ENCODE assay signal across 8 cellular contexts in genomic region chr1:36703526-36704208, GRCh38.
A peak's percentile ranks its signal among the peaks of the same experiment; 100 is the strongest.
DNase-seq lines count a peak whose midpoint lies in the region; ATAC-seq and TF ChIP-seq lines count a peak whose summit lies in the region.

No MANE protein-coding gene starts in this region.

- H3K4me3 ChIP-seq in Loucy (ENCODE audit: low read length, poor library complexity, severe bottlenecking) (peak overlapping the region; percentile 22), Panc1 (ENCODE audit: low read depth in 2 of 2, low read length in 2 of 2) (no peak overlapping the region), foreskin fibroblast (ENCODE audit: low read depth in 1 of 2, low read length in 2 of 2) (no peak overlapping the region), neutrophil (ENCODE audit: low read depth in 1 of 2, low read length in 1 of 2) (no peak overlapping the region), thyroid gland (replicated peaks in 1 of 3) (no peak overlapping the region)

- DNase-seq in GM04504 (ENCODE audit: low read depth) (peak; percentile 2), Panc1 (ENCODE audit: low read depth, low spot score) (peak; percentile 53), foreskin fibroblast (peak; percentile 42 to 76), thyroid gland (peak; percentile 71 to 79), cortex of kidney (lab: John Stamatoyannopoulos, UW) (no peak)
- peak; percentile 60 for DNase-seq in activated T-helper 2 cell treated with anti-CD3 and anti-CD28 coated beads, Interferon-gamma antibody, Interleukin-2, Interleukin-4, amounts not matched to agents 10 μg/mL and 5 μg/mL and 100 μg/mL, durations not matched to agents 14 hours and 24 hours and 36 hours (ENCODE audit: low spot score)

- 20 to 24% methylated on average over 19 of the region's 19 CpGs for WGBS in thyroid gland, 2 donors

- no peaks in the 10 kb centered on the region for H3K27me3 ChIP-seq in Loucy (ENCODE audit: insufficient read depth, low read length, poor library complexity, severe bottlenecking)
- H3K27me3 ChIP-seq in Panc1 (ENCODE audit: control insufficient read depth, insufficient read depth, low read length): peaks cover 17% of the 10 kb centered on the region; the same call in 1 of the 2 replicates
- peaks cover 55% of the 10 kb centered on the region for H3K27me3 ChIP-seq in neutrophil
- no peaks in the 10 kb centered on the region for H3K27me3 ChIP-seq in thyroid gland

- intact Hi-C loops in Panc1 (cut with micrococcal nuclease; ENCODE audit: unreplicated experiment): loop anchor here (5.0 kb wide), 2 partner anchors 619 to 729 kb away; no protein-coding TSS in a partner anchor
- intact Hi-C loops in activated T-helper 2 cell treated with anti-CD3 and anti-CD28 coated beads, Interferon-gamma antibody, Interleukin-2, Interleukin-4, amounts not matched to agents 10 μg/mL and 5 μg/mL and 100 μg/mL, durations not matched to agents 14 hours and 24 hours and 36 hours (cut with micrococcal nuclease): loop anchor here (5.0 kb wide), 1 partner anchor 619 kb away; no protein-coding TSS in a partner anchor
- intact Hi-C loops in thyroid gland (cut with DNase I): no loop called here

- CTCF ChIA-PET in Panc1 (lab: Charles Lee): no interaction called here

- H3K9me2 ChIP-seq in Loucy (replicated peaks; ENCODE audit: low read depth, low read length): no peaks in the 10 kb centered on the region

- H3K27ac ChIP-seq in Panc1 (ENCODE audit: low read length): no peak overlapping the region
- no peak overlapping the region for H3K27ac ChIP-seq in neutrophil
- no peak overlapping the region for H3K27ac ChIP-seq in thyroid gland

- H3F3A ChIP-seq in Loucy (ENCODE audit: low read depth): no peaks in the 10 kb centered on the region

- H3K36me3 ChIP-seq in Loucy (ENCODE audit: insufficient read depth, low read length): no peaks in the 10 kb centered on the region
- no peaks in the 10 kb centered on the region for H3K36me3 ChIP-seq in Panc1 (ENCODE audit: control insufficient read depth, insufficient read depth, low read length)
- no peaks in the 10 kb centered on the region for H3K36me3 ChIP-seq in neutrophil
- no peaks in the 10 kb centered on the region for H3K36me3 ChIP-seq in thyroid gland

- no peaks in the 10 kb centered on the region for H3K79me2 ChIP-seq in Loucy (ENCODE audit: insufficient read depth, low read length)

- peak overlapping the region; percentile 39 for H3K4me2 ChIP-seq in Loucy (ENCODE audit: low read depth, low read length, poor library complexity, severe bottlenecking)

- in situ Hi-C loops in Panc1 (cut with HindIII; ENCODE audit: low pct_unique_long_range_greater_than_20kb, low sequenced_read_pairs): no loop called here

- BruUV-seq in Panc1 (replicated peaks; lab: Mats Ljungman, UMichigan): no TSS peak

- TF ChIP-seq CTCF in Loucy (conservative IDR thresholded peaks at IDR 0.05; ENCODE audit: low read length) (peak; percentile 93), Panc1 (IDR thresholded peaks at IDR 0.05) (peak; percentile 97), foreskin fibroblast (IDR thresholded peaks at IDR 0.05; ENCODE audit: low read depth, low read length) (peak; percentile 86), neutrophil (IDR thresholded peaks at IDR 0.05) (peak; percentile 83), thyroid gland (IDR thresholded peaks at IDR 0.05) (peak; percentile 60 to 89 (median 76))

- no peak overlapping the region for H3K27ac Mint-ChIP-seq in activated T-helper 2 cell treated with anti-CD3 and anti-CD28 coated beads, Interferon-gamma antibody, Interleukin-2, Interleukin-4, amounts not matched to agents 10 μg/mL and 5 μg/mL and 100 μg/mL, durations not matched to agents 14 hours and 24 hours and 36 hours

- no peaks in the 10 kb centered on the region for H4K20me1 ChIP-seq in Loucy (ENCODE audit: insufficient read depth, low read length, poor library complexity, severe bottlenecking)

- H3K9ac ChIP-seq in Loucy (ENCODE audit: low read depth, low read length, poor library complexity, severe bottlenecking): peak overlapping the region; percentile 29

- POLR2A ChIA-PET in Panc1 (lab: Charles Lee): no interaction called here

- peaks cover 4% of the 10 kb centered on the region for H3K4me1 Mint-ChIP-seq in activated T-helper 2 cell treated with anti-CD3 and anti-CD28 coated beads, Interferon-gamma antibody, Interleukin-2, Interleukin-4, amounts not matched to agents 10 μg/mL and 5 μg/mL and 100 μg/mL, durations not matched to agents 14 hours and 24 hours and 36 hours (ENCODE audit: low read depth)

- no peak overlapping the region for H3K4me3 Mint-ChIP-seq in activated T-helper 2 cell treated with anti-CD3 and anti-CD28 coated beads, Interferon-gamma antibody, Interleukin-2, Interleukin-4, amounts not matched to agents 10 μg/mL and 5 μg/mL and 100 μg/mL, durations not matched to agents 14 hours and 24 hours and 36 hours (ENCODE audit: low read depth)

- no peaks in the 10 kb centered on the region for H3K9me3 Mint-ChIP-seq in activated T-helper 2 cell treated with anti-CD3 and anti-CD28 coated beads, Interferon-gamma antibody, Interleukin-2, Interleukin-4, amounts not matched to agents 10 μg/mL and 5 μg/mL and 100 μg/mL, durations not matched to agents 14 hours and 24 hours and 36 hours

- no peak for TF ChIP-seq POLR2A in thyroid gland (IDR thresholded peaks at IDR 0.05)

- H3K27me3 Mint-ChIP-seq in activated T-helper 2 cell treated with anti-CD3 and anti-CD28 coated beads, Interferon-gamma antibody, Interleukin-2, Interleukin-4, amounts not matched to agents 10 μg/mL and 5 μg/mL and 100 μg/mL, durations not matched to agents 14 hours and 24 hours and 36 hours (ENCODE audit: low read depth): peaks cover 8% of the 10 kb centered on the region

- peak; percentile 93 for ATAC-seq in Panc1

- peak overlapping the region; percentile 65 for H2AFZ ChIP-seq in Loucy (ENCODE audit: low read length)

- H3K4me1 ChIP-seq in Loucy (ENCODE audit: insufficient read depth, low read length, poor library complexity, severe bottlenecking): peaks cover 4% of the 10 kb centered on the region
- peaks cover 5% of the 10 kb centered on the region; the same call in 1 of the 2 replicates for H3K4me1 ChIP-seq in Panc1 (ENCODE audit: control insufficient read depth, insufficient read depth, low read length)
- H3K4me1 ChIP-seq in neutrophil (ENCODE audit: control insufficient read depth in 1 of 2, insufficient read depth in 1 of 2, low read depth in 1 of 2, low read length in 1 of 2): peaks cover 0 to 16% of the 10 kb centered on the region in 2 experiments
- H3K4me1 ChIP-seq in thyroid gland: no peaks in the 10 kb centered on the region

- no peaks in the 10 kb centered on the region for H3K36me3 Mint-ChIP-seq in activated T-helper 2 cell treated with anti-CD3 and anti-CD28 coated beads, Interferon-gamma antibody, Interleukin-2, Interleukin-4, amounts not matched to agents 10 μg/mL and 5 μg/mL and 100 μg/mL, durations not matched to agents 14 hours and 24 hours and 36 hours (ENCODE audit: low read depth)

- H3K9me3 ChIP-seq in Loucy (ENCODE audit: insufficient read depth, low read depth, low read length): no peaks in the 10 kb centered on the region
- H3K9me3 ChIP-seq in Panc1 (ENCODE audit: control insufficient read depth, insufficient read depth, low read depth, low read length): no peaks in the 10 kb centered on the region
- H3K9me3 ChIP-seq in neutrophil: no peaks in the 10 kb centered on the region
- no peaks in the 10 kb centered on the region for H3K9me3 ChIP-seq in thyroid gland
